Comparison of ENCODE assay signal across 8 cellular contexts in genomic region chr12:22624908-22625646, GRCh38. TPM values are rescaled to one million over a fixed set of nuclear protein-coding genes. Genes with fewer than 3 reads are reported as not detected.
DNase-seq lines count a peak whose midpoint lies in the region; ATAC-seq, FAIRE-seq and TF ChIP-seq lines count a peak whose summit lies in the region.

TSS of gene ETNK1 (plus strand) at chr12:22625171. CDS start at chr12:22625431, 260 bp downstream.

- peak; percentile 75 for FAIRE-seq in endothelial cell of umbilical vein (lab: Jason Lieb, UNC)

- H3K36me3 ChIP-seq in NT2/D1 (ENCODE audit: insufficient read depth, insufficient read length, low read length) (peaks cover 25% of the 10 kb centered on the region), endothelial cell of umbilical vein (ENCODE audit: control insufficient read depth in 2 of 2, extremely low read depth in 1 of 2, insufficient read depth in 2 of 2, low read length in 2 of 2) (no peaks in the 10 kb centered on the region)

- H3K27me3 ChIP-seq in NT2/D1 (ENCODE audit: insufficient read depth, insufficient read length) (no peaks in the 10 kb centered on the region), endothelial cell of umbilical vein (ENCODE audit: control insufficient read depth in 2 of 2, insufficient read depth in 2 of 2, low read length in 2 of 2) (peaks cover 1 to 2% of the 10 kb centered on the region in 2 experiments)

- H3K4me1 ChIP-seq in NT2/D1 (ENCODE audit: insufficient read depth, insufficient read length) (no peaks in the 10 kb centered on the region), endothelial cell of umbilical vein (ENCODE audit: control insufficient read depth, extremely low read depth, insufficient read depth, low read length) (peaks cover 29% of the 10 kb centered on the region)

- peak; percentile 82 for DNase-seq in COR-L47 (lab: John Stamatoyannopoulos, UW)
- DNase-seq in HT1080 (ENCODE audit: low read depth): peak; percentile 93
- peak; percentile 99 for DNase-seq in NT2/D1 (ENCODE audit: low read depth, low spot score)
- DNase-seq in activated CD8-positive, alpha-beta memory T cell treated with anti-CD3 and anti-CD28 coated beads, Interleukin-2, amount 50 U/mL, for 48 hours: peak; percentile 93
- DNase-seq in endothelial cell of umbilical vein (ENCODE audit: low read depth, low spot score): peak; percentile 94
- DNase-seq in middle frontal gyrus (ENCODE audit: extremely low spot score, low spot score): peak; percentile 92
- DNase-seq in stimulated activated CD8-positive, alpha-beta memory T cell treated with anti-CD3 and anti-CD28 coated beads, Interleukin-2, amount 100 ng/mL, for 48 hours (ENCODE audit: low read depth in 2 of 2): peak; percentile 83 to 87

- peak within 1 kb of the TSS; percentile 95 for H3K4me2 ChIP-seq in endothelial cell of umbilical vein (ENCODE audit: insufficient read depth, low read length)

- intact Hi-C loops in endothelial cell of umbilical vein (cut with micrococcal nuclease): loop anchor here (1.0 to 10.0 kb wide), 5 partner anchors 81 to 580 kb away; partner anchors contain the start of genes C2CD5 and CMAS

- no peak for TF ChIP-seq CTCF in endothelial cell of umbilical vein (IDR thresholded peaks at IDR 0.05; ENCODE audit: extremely low read depth in 1 of 2, insufficient read depth in 1 of 2, low read depth in 1 of 2, low read length in 2 of 2)

- dilution Hi-C loops in endothelial cell of umbilical vein (cut with MboI; ENCODE audit: extremely low pct_ligation_motif_present, low sequenced_read_pairs): no loop called here

- POLR2A ChIA-PET in endothelial cell of umbilical vein (lab: Charles Lee): interaction anchor here (0.6 to 1.4 kb wide), 4 partner anchors 11 to 81 kb away, joined by 3 to 10 read pairs (median 4); partner anchors contain the start of gene C2CD5

- H2AFZ ChIP-seq in endothelial cell of umbilical vein (ENCODE audit: low read depth, low read length): peak within 1 kb of the TSS; percentile 94

- TF ChIP-seq POLR2A in endothelial cell of umbilical vein (IDR thresholded peaks at IDR 0.05; ENCODE audit: low read depth, low read length): peak; percentile 92

- CTCF ChIA-PET in endothelial cell of umbilical vein (lab: Charles Lee): interaction anchor here (1.0 to 1.5 kb wide), 4 partner anchors 59 to 119 kb away, joined by 3 to 12 read pairs (median 5); partner anchors contain the start of gene C2CD5

- H3K79me2 ChIP-seq in endothelial cell of umbilical vein (ENCODE audit: control insufficient read depth, insufficient read depth, low read length): peaks cover 49% of the 10 kb centered on the region

- BruUV-seq in endothelial cell of umbilical vein (replicated peaks; lab: Mats Ljungman, UMichigan): TSS peak; percentile 57

- peak; percentile 98 for ATAC-seq in GM21360 (IDR thresholded peaks at IDR 0.05; ENCODE audit: unreplicated experiment)

- H3K9me3 ChIP-seq in NT2/D1 (ENCODE audit: insufficient read depth, low read length): no peaks in the 10 kb centered on the region
- no peaks in the 10 kb centered on the region for H3K9me3 ChIP-seq in endothelial cell of umbilical vein (replicated peaks; ENCODE audit: control insufficient read depth, insufficient read depth, low read length)

- no peaks in the 10 kb centered on the region for H3K9me1 ChIP-seq in endothelial cell of umbilical vein (replicated peaks; ENCODE audit: control insufficient read depth, extremely low read depth, insufficient read depth, low read length)

- H4K20me1 ChIP-seq in endothelial cell of umbilical vein (replicated peaks; ENCODE audit: control insufficient read depth, extremely low read depth, insufficient read depth, low read length): peaks cover 7% of the 10 kb centered on the region

- peak within 1 kb of the TSS; percentile 72 for H3K27ac ChIP-seq in endothelial cell of umbilical vein (ENCODE audit: insufficient read depth, low read depth, low read length)

- H3K4me3 ChIP-seq in NT2/D1 (ENCODE audit: insufficient read length, low read depth) (peak within 1 kb of the TSS; percentile 97), endothelial cell of umbilical vein (replicated peaks in 1 of 3; ENCODE audit: insufficient read depth in 1 of 3, low read depth in 1 of 3, low read length in 3 of 3) (peak within 1 kb of the TSS; percentile 81 to 96 (median 92))

- H3K9ac ChIP-seq in NT2/D1 (ENCODE audit: insufficient read length, low read depth) (peak within 1 kb of the TSS; percentile 97), endothelial cell of umbilical vein (replicated peaks; ENCODE audit: extremely low read depth, insufficient read depth, low read length) (peak within 1 kb of the TSS; percentile 91)

TF ChIP-seq in endothelial cell of umbilical vein, 7 proteins besides CTCF, POLR2A, EP300 and RAD21:
- TF ChIP-seq MAX (IDR thresholded peaks at IDR 0.05; ENCODE audit: insufficient read depth, insufficient read length): no peak
- peak; percentile 89 for TF ChIP-seq POLR2AphosphoS5 (IDR thresholded peaks at IDR 0.05; ENCODE audit: insufficient read depth, low read depth, low read length)

RNA-seq across cellular contexts. Expression of gene ETNK1, which starts in this region (rescaled TPM):
- 20.6 and 28.4 TPM in 2 replicates for total RNA-seq in HT1080 (2014; rRNA removed; shearing (Covaris generic))
- polyA plus RNA-seq in HT1080 (2015; cell fraction: cytosol; rRNA removed): 13.0 and 14.0 TPM in 2 replicates
- polyA plus RNA-seq in HT1080 (2015; cell fraction: nucleus; rRNA removed): 52.2 and 54.1 TPM in 2 replicates
- total RNA-seq in endothelial cell of umbilical vein: 63.8 and 68.4 TPM in 2 replicates
- polyA plus RNA-seq in endothelial cell of umbilical vein: 11.4 and 14.3 TPM in 2 replicates
- polyA plus RNA-seq in endothelial cell of umbilical vein (2011; cell fraction: cytosol; rRNA removed): 7.8 and 11.4 TPM in 2 replicates
- 46.8 and 61.0 TPM in 2 replicates for polyA plus RNA-seq in endothelial cell of umbilical vein (2011; cell fraction: nucleus; rRNA removed)
- 30.2 and 37.9 TPM in 2 replicates for polyA plus RNA-seq in endothelial cell of umbilical vein (2012)
- polyA minus RNA-seq in endothelial cell of umbilical vein: 70.6 and 99.8 TPM in 2 replicates
- polyA minus RNA-seq in endothelial cell of umbilical vein (2011; cell fraction: cytosol; rRNA and poly(A)+ RNA removed): 38.4 TPM
- polyA minus RNA-seq in endothelial cell of umbilical vein (2011; cell fraction: nucleus; rRNA and poly(A)+ RNA removed): 222 and 256 TPM in 2 replicates

Comparison
In these comparisons a context has a peak if more than half of its experiments do, and no peak if none do; other contexts are left out.
1. Peak in every context shown above with its lines: DNase-seq, ATAC-seq, H3K4me3 ChIP-seq and H3K27ac ChIP-seq.